In the genomic region with DNA sequence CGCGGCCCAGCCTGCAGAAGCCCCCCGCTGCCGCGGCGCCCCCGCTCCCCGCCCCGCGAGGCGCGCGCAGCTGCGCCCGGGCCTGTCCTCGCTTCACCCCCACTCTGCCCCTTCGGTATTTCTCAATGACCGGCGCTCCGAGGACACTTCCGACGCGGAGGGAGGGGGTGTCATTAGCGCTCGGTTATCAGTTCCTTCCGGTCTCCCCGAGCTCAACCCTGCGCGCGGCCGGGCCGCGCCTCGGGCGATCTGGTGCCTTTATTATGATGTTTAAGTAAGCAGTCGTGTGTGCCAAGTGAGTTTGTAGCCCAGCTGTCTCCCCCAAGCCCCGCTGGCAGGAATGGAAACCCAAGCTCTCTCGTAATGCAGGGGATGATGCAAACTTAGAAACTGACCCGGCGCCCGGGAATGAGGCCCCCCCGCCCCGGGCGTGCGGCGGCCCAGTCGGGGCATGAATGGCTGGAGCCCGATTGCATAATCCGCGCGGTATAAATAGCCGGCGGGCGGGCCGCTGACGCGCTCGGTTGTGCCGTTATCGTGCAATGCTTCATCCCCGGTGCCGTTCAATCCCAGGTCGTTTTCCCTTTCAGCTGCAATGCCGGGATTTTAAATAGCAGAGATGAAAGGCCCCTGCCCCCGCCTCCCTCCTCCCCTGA, we compare ENCODE assay signal across 7 cellular contexts. TPM values are rescaled to one million over a fixed set of nuclear protein-coding genes. Genes with fewer than 3 reads are reported as not detected.
DNase-seq lines count a peak whose midpoint lies in the region; ATAC-seq, FAIRE-seq and TF ChIP-seq lines count a peak whose summit lies in the region.

No MANE protein-coding gene starts in this region.

- H3K27me3 Mint-ChIP-seq in astrocyte (ENCODE audit: low read depth, unreplicated experiment): no peaks in the 10 kb centered on the region

- H3K9me3 Mint-ChIP-seq in astrocyte (ENCODE audit: unreplicated experiment): no peaks in the 10 kb centered on the region

- intact Hi-C loops in right cardiac atrium (cut with DNase I): loop anchor here in 3 of 4 donors (5.0 to 10.0 kb wide), 5 partner anchors 61 to 161 kb away; no protein-coding TSS in a partner anchor
- intact Hi-C loops in posterior cingulate gyrus (cut with DNase I): loop anchor here (5.0 to 10.0 kb wide), 2 partner anchors 119 to 169 kb away; no protein-coding TSS in a partner anchor

- peak; percentile 83 to 84 for ATAC-seq in right cardiac atrium

- peak overlapping the region; percentile 96 for H3K9ac ChIP-seq in astrocyte (ENCODE audit: low read length)

- FAIRE-seq in astrocyte (lab: Jason Lieb, UNC): no peak

- peak overlapping the region; percentile 100 for H3K27ac Mint-ChIP-seq in astrocyte (ENCODE audit: unreplicated experiment)

- H3K79me2 ChIP-seq in astrocyte (ENCODE audit: insufficient read depth, low read length): peaks cover 13% of the 10 kb centered on the region

- DNase-seq in GM12865 (ENCODE audit: low read depth) (peak; percentile 75), HFF-Myc (ENCODE audit: extremely low read depth, low read depth) (peak; percentile 64), MV-4-11 (lab: John Stamatoyannopoulos, UW) (peak; percentile 90), SKM-1 (lab: John Stamatoyannopoulos, UW; ENCODE audit: unreplicated experiment) (peak; percentile 89), astrocyte (ENCODE audit: low read depth) (peak; percentile 90), right cardiac atrium (peak; percentile 95 to 97 (median 96)), posterior cingulate gyrus (peak; percentile 63 to 96 (median 78))

- no peaks in the 10 kb centered on the region for H3K9me3 ChIP-seq in astrocyte (ENCODE audit: insufficient read depth, low read depth, low read length)
- no peaks in the 10 kb centered on the region for H3K9me3 ChIP-seq in right cardiac atrium (ENCODE audit: control insufficient read depth, low read length)

- no peaks in the 10 kb centered on the region for H3K36me3 ChIP-seq in astrocyte (ENCODE audit: insufficient read depth, low read length)

- H3K27ac ChIP-seq in astrocyte (ENCODE audit: low read depth, low read length) (peak overlapping the region; percentile 91), right cardiac atrium (ENCODE audit: low read length) (peak overlapping the region; percentile 76)

- no peaks in the 10 kb centered on the region for H3K27me3 ChIP-seq in astrocyte (ENCODE audit: insufficient read depth, low read length)
- H3K27me3 ChIP-seq in right cardiac atrium (ENCODE audit: control insufficient read depth, insufficient read depth): no peaks in the 10 kb centered on the region

- TF ChIP-seq CTCF in GM12865 (IDR thresholded peaks at IDR 0.05; ENCODE audit: insufficient read depth, low read depth, low read length, missing control alignments): no peak
- TF ChIP-seq CTCF in HFF-Myc (IDR thresholded peaks at IDR 0.05; ENCODE audit: low read depth, low read length, missing control alignments): no peak
- TF ChIP-seq CTCF in astrocyte (IDR thresholded peaks at IDR 0.05; ENCODE audit: insufficient read depth, low read depth, low read length): no peak

- H3K4me3 Mint-ChIP-seq in astrocyte (ENCODE audit: unreplicated experiment): peak overlapping the region; percentile 91

- H3K4me1 ChIP-seq in astrocyte (ENCODE audit: insufficient read depth, low read length) (peaks cover 11% of the 10 kb centered on the region), right cardiac atrium (ENCODE audit: control insufficient read depth, insufficient read depth, low read length) (peaks cover 6% of the 10 kb centered on the region)

- WGBS in right cardiac atrium: under 1% methylated on average over 65 of the region's 65 CpGs

- peak overlapping the region; percentile 86 for H2AFZ ChIP-seq in astrocyte (ENCODE audit: low read depth, low read length)

- H3K4me3 ChIP-seq in GM12865 (ENCODE audit: low read depth, low read length) (peak overlapping the region; percentile 65), HFF-Myc (replicated peaks; ENCODE audit: low read depth, low read length) (peak overlapping the region; percentile 57), astrocyte (ENCODE audit: insufficient read depth, low read depth, low read length) (peak overlapping the region; percentile 73), right cardiac atrium (ENCODE audit: low read length) (peak overlapping the region; percentile 71)

- H3K4me2 ChIP-seq in astrocyte (ENCODE audit: low read length): peak overlapping the region; percentile 94

- H3K4me1 Mint-ChIP-seq in astrocyte (ENCODE audit: low read depth, unreplicated experiment): peaks cover 27% of the 10 kb centered on the region

- no peaks in the 10 kb centered on the region for H4K20me1 ChIP-seq in astrocyte (ENCODE audit: insufficient read depth, low read length)

- no peaks in the 10 kb centered on the region for H3K36me3 Mint-ChIP-seq in astrocyte (ENCODE audit: low read depth, unreplicated experiment)

RNA-seq across cellular contexts. Expression of a gene that starts 3.9 kb away (rescaled TPM):
- total RNA-seq in astrocyte (47.3 and 55.2 TPM in 2 replicates), right cardiac atrium (10 to 100 TPM; 14.3 to 17.9 (median 16.4) TPM)
- polyA plus RNA-seq in right cardiac atrium: 9.2 TPM

Comparison
In these comparisons a context has a peak if more than half of its experiments do, and no peak if none do; other contexts are left out.
1. Peak in every context shown above with its lines: DNase-seq, ATAC-seq, H3K4me3 ChIP-seq and H3K27ac ChIP-seq.